Comparison of ENCODE assay signal across 9 cellular contexts in the genomic region with DNA sequence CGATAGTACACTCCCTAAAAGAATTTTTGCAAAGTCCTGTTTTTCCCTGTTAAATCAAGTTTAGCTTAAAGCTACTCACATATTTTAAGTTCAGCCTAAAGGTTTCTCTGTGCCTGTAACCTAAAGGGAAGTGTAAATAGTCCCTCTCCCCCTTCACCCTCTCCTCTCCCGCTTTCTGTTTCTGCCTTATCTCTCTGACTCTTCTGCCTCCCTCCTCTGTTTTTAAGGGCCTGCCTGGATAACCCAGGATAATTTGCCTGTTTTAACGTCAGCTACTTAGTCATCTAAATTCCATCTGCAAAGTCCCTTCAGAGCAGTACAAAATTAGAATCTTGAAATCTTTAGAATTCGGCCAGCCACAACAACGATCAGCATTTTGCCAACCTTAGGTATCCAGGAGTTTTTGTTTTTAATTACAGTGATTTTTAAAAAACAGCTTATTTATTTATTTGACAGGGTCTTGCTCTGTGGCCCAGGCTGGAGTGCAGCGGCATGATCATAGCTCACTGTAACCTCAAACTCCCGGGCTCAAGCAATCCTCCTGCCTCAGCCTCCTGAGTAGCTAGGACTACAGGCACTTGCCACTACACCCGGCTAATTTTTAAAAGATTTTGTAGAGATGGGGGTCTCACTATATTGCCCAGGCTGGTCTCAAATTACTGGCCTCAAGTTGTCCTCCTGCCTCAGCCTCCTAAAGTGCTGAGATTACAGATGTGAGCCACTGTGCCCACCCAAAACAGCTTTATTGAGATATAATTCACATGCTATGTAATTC.
DNase-seq lines count a peak whose midpoint lies in the region; ATAC-seq and TF ChIP-seq lines count a peak whose summit lies in the region.
"Had no signal": no experiment of that assay in that cellular context is flagged by ENCODE, and none has a peak within 500 bp of the region (broad histone marks: within the 10 kb centered on the region; RNA-seq: fewer than 3 reads in every experiment).

No MANE protein-coding gene starts in this region.

- H3K9ac ChIP-seq in OCI-LY3 (ENCODE audit: low read length): peak overlapping the region; percentile 81

- H3K27ac ChIP-seq in OCI-LY3 (ENCODE audit: low read length) (peak overlapping the region; percentile 54), mesodermal cell (ENCODE audit: low read depth, low read length, severe bottlenecking) (peak overlapping the region; percentile 93), aorta (ENCODE audit: low read depth in 1 of 2, low read length in 2 of 2) (peak overlapping the region; percentile 38 to 95)
- H3K27ac ChIP-seq: 22Rv1 had no signal

- no peaks in the 10 kb centered on the region for H3K9me3 ChIP-seq in OCI-LY3 (ENCODE audit: insufficient read depth, low read length)
- peaks cover 7% of the 10 kb centered on the region for H3K9me3 ChIP-seq in mesodermal cell (ENCODE audit: control insufficient read depth, low read length)
- H3K9me3 ChIP-seq in aorta (ENCODE audit: control insufficient read depth, low read length): no peaks in the 10 kb centered on the region

- peak overlapping the region; percentile 98 for H2AFZ ChIP-seq in OCI-LY3 (ENCODE audit: low read depth, low read length)

- no peaks in the 10 kb centered on the region for H3K79me2 ChIP-seq in OCI-LY3 (ENCODE audit: low read length)

- H4K20me1 ChIP-seq in OCI-LY3 (ENCODE audit: insufficient read depth, low read length): no peaks in the 10 kb centered on the region

- H3K4me1 ChIP-seq in OCI-LY3 (ENCODE audit: low read length) (peaks cover 14% of the 10 kb centered on the region), mesodermal cell (ENCODE audit: control insufficient read depth, insufficient read depth, low read length, poor library complexity, severe bottlenecking) (no peaks in the 10 kb centered on the region), aorta (ENCODE audit: control insufficient read depth in 1 of 2, insufficient read depth in 2 of 2, low read length in 2 of 2) (no peaks in the 10 kb centered on the region)

- H3K4me3 ChIP-seq in OCI-LY3 (ENCODE audit: low read length) (peak overlapping the region; percentile 79), mesodermal cell (ENCODE audit: extremely low read depth, insufficient read depth, low read length, poor library complexity, severe bottlenecking) (peak overlapping the region; percentile 23), aorta (ENCODE audit: low read length in 2 of 2) (peak overlapping the region in 1 of 2 donors; percentile 74)

- DNase-seq in NCI-H146 (lab: John Stamatoyannopoulos, UW) (peak; percentile 37), NCI-H146 treated with DMSO at 0.1 percent for 48 hours (lab: John Stamatoyannopoulos, UW; ENCODE audit: unreplicated experiment) (no peak), dermis blood vessel endothelial cell (peak; percentile 27), aorta (no peak), SW 1271 (lab: John Stamatoyannopoulos, UW) (no peak)

- intact Hi-C loops in aorta (cut with DNase I): loop anchor here (5.0 to 10.0 kb wide), 5 partner anchors 60 to 465 kb away; no protein-coding TSS in a partner anchor

- H3K4me2 ChIP-seq in OCI-LY3 (ENCODE audit: low read length): peak overlapping the region; percentile 94

- no peak for TF ChIP-seq CTCF in OCI-LY3 (IDR thresholded peaks at IDR 0.05; ENCODE audit: low read depth, low read length)

- ATAC-seq in HG02678 (IDR thresholded peaks at IDR 0.05; ENCODE audit: unreplicated experiment): peak; percentile 44
- peak; percentile 76 for ATAC-seq in aorta (ENCODE audit: low FRiP score)

- H3K27me3 ChIP-seq in OCI-LY3 (ENCODE audit: low read depth, low read length) (peaks cover 16% of the 10 kb centered on the region), aorta (ENCODE audit: control insufficient read depth in 1 of 2, insufficient read depth in 2 of 2, low read length in 1 of 2) (no peaks in the 10 kb centered on the region)

- H3K36me3 ChIP-seq in OCI-LY3 (replicated peaks; ENCODE audit: low read depth, low read length) (no peaks in the 10 kb centered on the region), mesodermal cell (ENCODE audit: control insufficient read depth, insufficient read depth, low read length) (peaks cover 20% of the 10 kb centered on the region), aorta (ENCODE audit: control insufficient read depth in 1 of 2, insufficient read depth in 2 of 2, low read length in 1 of 2) (no peaks in the 10 kb centered on the region)

- 43 to 55% methylated on average over 4 to 5 of the region's 8 CpGs for WGBS in mesodermal cell (ENCODE audit: insufficient coverage in 2 of 2), 2 experiments
- WGBS in aorta, 2 donors: 33 to 35% methylated on average over 8 of the region's 8 CpGs

Comparison
In these comparisons a context has a peak if more than half of its experiments do, and no peak if none do; other contexts are left out.
1. DNase-seq: peak in NCI-H146 (single experiment) and dermis blood vessel endothelial cell (single experiment); none in NCI-H146 treated with DMSO at 0.1 percent for 48 hours (single experiment), aorta (0 of 2) and SW 1271 (0 of 2).
2. Peak in every context shown above with its lines, with median percentiles within 50 percentile points of each other: H3K27ac ChIP-seq.